In genomic region chr22:31223786-31224191, GRCh38 we compare ENCODE assay signal across 17 cellular contexts. TPM values are rescaled to one million over a fixed set of nuclear protein-coding genes. Genes with fewer than 3 reads are reported as not detected.
DNase-seq lines count a peak whose midpoint lies in the region; ATAC-seq, FAIRE-seq and TF ChIP-seq lines count a peak whose summit lies in the region.
"Had no signal": no experiment of that assay in that cellular context is flagged by ENCODE, and none has a peak within 500 bp of the region (broad histone marks: within the 10 kb centered on the region; RNA-seq: fewer than 3 reads in every experiment).

No MANE protein-coding gene starts in this region.

- TF ChIP-seq RAD21 in HepG2 (CRISPR knock-in tag; IDR thresholded peaks at IDR 0.05) = 0 out of 2 replicates have a peak, but pooled peaks have one; percentile 9

- no peak overlapping the region for H3K4me3 ChIP-seq in SJCRH30
- H3K4me3 ChIP-seq in HepG2 (replicated peaks in 1 of 3; ENCODE audit: insufficient read depth in 1 of 3, low read depth in 2 of 3, low read length in 3 of 3) = peak overlapping the region in 1 of 3 experiments; percentile 21; a peak in 1 of 6 replicates
- H3K4me3 ChIP-seq in smooth muscle cell = no peak overlapping the region

- TF ChIP-seq POLR2A in HepG2 (IDR thresholded peaks at IDR 0.05; ENCODE audit: insufficient read depth in 1 of 2, low read depth in 2 of 2, low read length in 2 of 2) = peak in 1 of 2 experiments; percentile 60; a peak in 1 of 4 replicates

- in situ Hi-C loops in HepG2 (cut with HindIII; ENCODE audit: extremely low pct_ligation_motif_present, low pct_unique_long_range_greater_than_20kb) = no loop called here

- no peak overlapping the region for H3K4me3 Mint-ChIP-seq in CD4-positive, alpha-beta T cell

- H3K9me3 ChIP-seq in CD4-positive, alpha-beta T cell (ENCODE audit: control insufficient read depth, low read length) = no peaks in the 10 kb centered on the region
- H3K9me3 ChIP-seq in SJCRH30 (replicated peaks) (no peaks in the 10 kb centered on the region), HepG2 (ENCODE audit: low read length) (no peaks in the 10 kb centered on the region), smooth muscle cell (replicated peaks; ENCODE audit: low read depth) (no peaks in the 10 kb centered on the region)

- H3K9ac ChIP-seq in HepG2 (ENCODE audit: insufficient read depth, low read depth, low read length) = peak overlapping the region; percentile 57
- H3K9ac ChIP-seq in smooth muscle cell (ENCODE audit: low read depth) = no peak overlapping the region

- ATAC-seq in CD4-positive, alpha-beta T cell (ENCODE audit: poor library complexity) = no peak
- peak; percentile 89 for ATAC-seq in HepG2
- peak; percentile 43 for ATAC-seq in sciatic nerve
- ATAC-seq: HCT116; stimulated activated naive CD8-positive, alpha-beta T cell treated with anti-CD3 and anti-CD28 coated beads, Interleukin-15, Interleukin-2, amounts not matched to agents 100 U/mL and 50 U/mL, for 24 hours had no signal

- 8% methylated on average over 2 of the region's 3 CpGs for WGBS in HepG2 (ENCODE audit: low lambda C conversion rate)
- 83% methylated on average over 3 of the region's 3 CpGs for WGBS in smooth muscle cell (ENCODE audit: low lambda C conversion rate)

- H3K27me3 Mint-ChIP-seq in CD4-positive, alpha-beta T cell = no peaks in the 10 kb centered on the region
- H3K27me3 Mint-ChIP-seq: naive B cell had no signal

- DNase-seq in CD4-positive, alpha-beta T cell = no peak
- DNase-seq in SJCRH30 = peak; percentile 44 to 72
- DNase-seq in HepG2 (ENCODE audit: low spot score) = peak; percentile 94
- DNase-seq in sciatic nerve (ENCODE audit: low spot score) = no peak
- no peak for DNase-seq in smooth muscle cell (lab: John Stamatoyannopoulos, UW; ENCODE audit: unreplicated experiment)
- DNase-seq in NCI-H146 (lab: John Stamatoyannopoulos, UW) = no peak
- no peak for DNase-seq in NK-92 treated with Interleukin-12 subunit alpha and Interleukin-12 subunit beta, amount 100 ng/mL, for 24 hours (lab: John Stamatoyannopoulos, UW)
- DNase-seq in COR-L47 (lab: John Stamatoyannopoulos, UW) = no peak
- DNase-seq: activated CD4-positive, CD25-positive, alpha-beta regulatory T cell; AML-193; DND-41; naive B cell; NCI-H446 treated with DMSO at 0.1 percent for 48 hours; stimulated activated naive CD8-positive, alpha-beta T cell treated with anti-CD3 and anti-CD28 coated beads, Interleukin-15, Interleukin-2, amounts not matched to agents 100 U/mL and 50 U/mL, for 24 hours had no signal

- H4K20me1 ChIP-seq in HepG2 (ENCODE audit: insufficient read depth, low read length) (no peaks in the 10 kb centered on the region), smooth muscle cell (ENCODE audit: low read depth) (peaks cover 9% of the 10 kb centered on the region)

- FAIRE-seq in HepG2 (lab: Jason Lieb, UNC) = peak; percentile 88
- FAIRE-seq: islet of Langerhans had no signal

- POLR2A ChIA-PET in CD4-positive, alpha-beta T cell (lab: Charles Lee) = interaction anchor here (2.0 kb wide), 1 partner anchor 11 kb away, joined by 7 read pairs; no protein-coding TSS in a partner anchor
- POLR2A ChIA-PET in HepG2 (lab: Yijun Ruan, JAX) = interaction anchor here (0.9 to 11.8 kb wide), 4 partner anchors 10 to 64 kb away, joined by 3 to 168 read pairs (median 7); partner anchors contain the start of genes LIMK2 and RNF185

- H3K79me2 ChIP-seq in HepG2 (ENCODE audit: insufficient read depth, low read length) = peaks cover 60% of the 10 kb centered on the region
- peaks cover 4% of the 10 kb centered on the region for H3K79me2 ChIP-seq in smooth muscle cell (ENCODE audit: low read depth)

- H3K36me3 ChIP-seq in SJCRH30 (peaks cover 21% of the 10 kb centered on the region), HepG2 (replicated peaks in 1 of 2; ENCODE audit: control insufficient read depth in 1 of 2, insufficient read depth in 2 of 2, low read length in 2 of 2) (peaks cover 5 to 33% of the 10 kb centered on the region in 2 experiments; a peak in 3 of 5 replicates), smooth muscle cell (ENCODE audit: low read depth) (no peaks in the 10 kb centered on the region)

- peak overlapping the region; percentile 67 for H3K4me2 ChIP-seq in HepG2 (ENCODE audit: low read depth, low read length)
- no peak overlapping the region for H3K4me2 ChIP-seq in smooth muscle cell

- intact Hi-C loops in CD4-positive, alpha-beta T cell (cut with DNase I, micrococcal nuclease) = no loop called here
- intact Hi-C loops in HepG2 (cut with micrococcal nuclease; ENCODE audit: unreplicated experiment) (no loop called here), sciatic nerve (cut with DNase I) (no loop called here)

- CTCF ChIA-PET in CD4-positive, alpha-beta T cell (lab: Charles Lee) = interaction anchor here (4.8 kb wide), 1 partner anchor 11 kb away, joined by 21 read pairs; the partner anchor contains the start of gene LIMK2
- CTCF ChIA-PET in HepG2 (lab: Yijun Ruan, JAX; ENCODE audit: low intra/inter-chr PET ratio, low total read pairs) = no interaction called here

- peaks cover 45% of the 10 kb centered on the region for H3K4me1 ChIP-seq in SJCRH30
- H3K4me1 ChIP-seq in HepG2 (ENCODE audit: insufficient read depth, low read length) = peaks cover 91% of the 10 kb centered on the region
- H3K4me1 ChIP-seq in smooth muscle cell (ENCODE audit: low read depth) = peaks cover 11% of the 10 kb centered on the region

- TF ChIP-seq EP300 in HepG2 (IDR thresholded peaks at IDR 0.05; ENCODE audit: low read depth in 2 of 2, low read length in 2 of 2) = peak in 1 of 2 experiments; percentile 73; a peak in 2 of 4 replicates
- peak; percentile 61; the same call in 1 of the 2 replicates for TF ChIP-seq EP300 in HepG2 (CRISPR knock-in tag; IDR thresholded peaks at IDR 0.05; ENCODE audit: borderline replicate concordance)

- H3K27ac Mint-ChIP-seq in CD4-positive, alpha-beta T cell = peak overlapping the region; percentile 80

- H3K36me3 Mint-ChIP-seq in CD4-positive, alpha-beta T cell (ENCODE audit: low read depth) = peaks cover 24% of the 10 kb centered on the region
- H3K36me3 Mint-ChIP-seq: naive B cell had no signal

- H3K9me3 Mint-ChIP-seq in CD4-positive, alpha-beta T cell = no peaks in the 10 kb centered on the region
- H3K9me3 Mint-ChIP-seq: naive B cell had no signal

- TF ChIP-seq CTCF in CD4-positive, alpha-beta T cell (IDR thresholded peaks at IDR 0.05) = no peak
- TF ChIP-seq CTCF in HepG2 (CRISPR knock-in tag; IDR thresholded peaks at IDR 0.05) (no peak), smooth muscle cell (IDR thresholded peaks at IDR 0.05; ENCODE audit: borderline replicate concordance, insufficient read depth, poor library complexity, severe bottlenecking) (no peak)

- H3K27ac ChIP-seq in CD4-positive, alpha-beta T cell (ENCODE audit: low read depth, low read length) = peak overlapping the region; percentile 17
- peak overlapping the region; percentile 54 for H3K27ac ChIP-seq in SJCRH30
- H3K27ac ChIP-seq in HepG2 (ENCODE audit: extremely low read length, insufficient read depth, low read length) = peak overlapping the region; percentile 91
- no peak overlapping the region for H3K27ac ChIP-seq in smooth muscle cell (ENCODE audit: low read depth)
- H3K27ac ChIP-seq: epithelial cell of prostate had no signal

- H2AFZ ChIP-seq in HepG2 (ENCODE audit: low read length) = no peak overlapping the region
- no peak overlapping the region for H2AFZ ChIP-seq in smooth muscle cell (ENCODE audit: low read depth)

- no peaks in the 10 kb centered on the region for H3K27me3 ChIP-seq in CD4-positive, alpha-beta T cell (ENCODE audit: control insufficient read depth, insufficient read depth, low read length)
- H3K27me3 ChIP-seq in SJCRH30 (no peaks in the 10 kb centered on the region), HepG2 (ENCODE audit: control insufficient read depth in 1 of 2, insufficient read depth in 2 of 2, low read length in 2 of 2) (no peaks in the 10 kb centered on the region), smooth muscle cell (ENCODE audit: low read depth) (no peaks in the 10 kb centered on the region)

- H3F3A ChIP-seq in smooth muscle cell (ENCODE audit: low read depth) = no peaks in the 10 kb centered on the region

- H3K4me1 Mint-ChIP-seq in CD4-positive, alpha-beta T cell (ENCODE audit: low read depth) = peaks cover 59% of the 10 kb centered on the region

- no TSS peak for BruUV-seq in HepG2 (replicated peaks; lab: Mats Ljungman, UMichigan)

RNA-seq across cellular contexts. Expression of gene LIMK2, which starts 11.7 kb away (rescaled TPM):
- 10 to 100 TPM; 13.1 to 14.6 TPM for total RNA-seq in CD4-positive, alpha-beta T cell
- total RNA-seq in SJCRH30 (2014; rRNA removed; shearing (Covaris generic)) = 20.8 and 28.5 TPM in 2 replicates
- total RNA-seq in HepG2 (2016; rRNA removed; fragmentation: Illumina TruSeq; extraction: Trizol) = 25.9 and 29.8 TPM in 2 replicates
- total RNA-seq in HepG2 (2016; cell fraction: cytosol; rRNA removed; fragmentation: Illumina TruSeq; extraction: Trizol; ENCODE audit: low read depth) = 11.6 and 11.9 TPM in 2 replicates
- 23.7 and 30.9 TPM in 2 replicates for total RNA-seq in HepG2 (2016; cell fraction: insoluble cytoplasmic fraction; rRNA removed; fragmentation: Illumina TruSeq; extraction: Trizol)
- 16.0 and 16.7 TPM in 2 replicates for total RNA-seq in HepG2 (2016; cell fraction: membrane; rRNA removed; fragmentation: Illumina TruSeq; extraction: Trizol)
- 34.7 and 39.4 TPM in 2 replicates for total RNA-seq in HepG2 (2016; cell fraction: nucleus; rRNA removed; fragmentation: Illumina TruSeq; extraction: Trizol)
- 20.9 and 22.2 TPM in 2 replicates for polyA plus RNA-seq in HepG2 (2011; rRNA removed)
- polyA plus RNA-seq in HepG2 (2011; cell fraction: cytosol; rRNA removed) = 13.6 and 17.8 TPM in 2 replicates
- 73.7 and 77.5 TPM in 2 replicates for polyA plus RNA-seq in HepG2 (2011; cell fraction: nucleus; rRNA removed)
- 13.8 and 20.5 TPM in 2 replicates for polyA plus RNA-seq in HepG2 (2012)
- 3.6 and 3.7 TPM in 2 replicates for polyA plus RNA-seq in HepG2 (2016; cell fraction: cytosol; fragmentation: Illumina TruSeq; extraction: Trizol; ENCODE audit: low read depth)
- 18.1 and 21.1 TPM in 2 replicates for polyA plus RNA-seq in HepG2 (2016; cell fraction: insoluble cytoplasmic fraction; fragmentation: Illumina TruSeq; extraction: Trizol; ENCODE audit: low read depth)
- polyA plus RNA-seq in HepG2 (2016; cell fraction: membrane; fragmentation: Illumina TruSeq; extraction: Trizol; ENCODE audit: low read depth) = 6.3 and 6.8 TPM in 2 replicates
- 49.2 and 49.7 TPM in 2 replicates for polyA plus RNA-seq in HepG2 (2016; cell fraction: nucleus; fragmentation: Illumina TruSeq; extraction: Trizol; ENCODE audit: insufficient read depth, low read depth)
- polyA minus RNA-seq in HepG2 (2011; rRNA and poly(A)+ RNA removed; ENCODE audit: low replicate concordance) = 7.4 and 68.6 TPM in 2 replicates
- polyA minus RNA-seq in HepG2 (2011; cell fraction: cytosol; rRNA and poly(A)+ RNA removed) = 11.4 and 15.5 TPM in 2 replicates
- 67.0 and 76.2 TPM in 2 replicates for polyA minus RNA-seq in HepG2 (2011; cell fraction: nucleus; rRNA and poly(A)+ RNA removed)
- 64.2 TPM for total RNA-seq in sciatic nerve
- 126 and 147 TPM in 2 replicates for total RNA-seq in smooth muscle cell
- 85.7 and 141 TPM in 2 replicates for polyA plus RNA-seq in smooth muscle cell

Comparison
In these comparisons a context has a peak if more than half of its experiments do, and no peak if none do; other contexts are left out.
1. DNase-seq: peak in SJCRH30 (2 of 2) and HepG2 (single experiment); none in CD4-positive, alpha-beta T cell (0 of 10), sciatic nerve (single experiment), smooth muscle cell (single experiment), NCI-H146 (single experiment), NK-92 treated with Interleukin-12 subunit alpha and Interleukin-12 subunit beta, amount 100 ng/mL, for 24 hours (single experiment) and COR-L47 (single experiment).